Comparison of ENCODE assay signal across 21 cellular contexts in the genomic region with DNA sequence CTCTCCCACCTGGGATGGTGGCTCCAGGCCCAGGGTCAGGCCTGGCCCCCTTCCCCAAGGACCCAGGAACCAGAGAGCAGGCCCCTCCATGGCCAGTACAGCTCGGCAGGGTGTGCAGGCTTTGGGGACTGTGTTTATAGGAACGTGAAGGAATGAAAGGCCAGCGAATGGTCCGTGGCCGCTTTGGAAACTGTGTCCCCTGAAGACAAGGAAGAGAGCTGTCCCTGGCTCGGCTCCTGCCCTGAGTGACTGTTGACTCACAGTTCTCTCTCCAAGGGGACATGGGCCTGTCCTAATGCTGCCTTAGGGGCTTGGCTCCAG. TPM values are rescaled to one million over a fixed set of nuclear protein-coding genes. Genes with fewer than 3 reads are reported as not detected.
"Had no signal": no experiment of that assay in that cellular context is flagged by ENCODE, and none has a peak within 500 bp of the region (broad histone marks: within the 10 kb centered on the region; RNA-seq: fewer than 3 reads in every experiment).

No MANE protein-coding gene starts in this region.

RNA-seq across cellular contexts. Expression of gene ALPP, which starts 43.7 kb away (rescaled TPM):
- total RNA-seq: heart right ventricle; kidney epithelial cell; left ventricle myocardium superior; lung microvascular endothelial cell; mucosa of gallbladder; naive thymus-derived CD8-positive, alpha-beta T cell; occipital lobe; osteocyte; progenitor cell of endocrine pancreas; pulmonary artery endothelial cell; renal cortical epithelial cell; right atrium auricular region; right lobe of liver; spleen; subcutaneous adipose tissue; suprapubic skin; thoracic aorta; tibial nerve; urinary bladder; vagina had no signal
- polyA plus RNA-seq: heart right ventricle; naive thymus-derived CD8-positive, alpha-beta T cell; small intestine; spleen; urinary bladder had no signal
